Comparison of ENCODE assay signal across 8 cellular contexts in the genomic region with DNA sequence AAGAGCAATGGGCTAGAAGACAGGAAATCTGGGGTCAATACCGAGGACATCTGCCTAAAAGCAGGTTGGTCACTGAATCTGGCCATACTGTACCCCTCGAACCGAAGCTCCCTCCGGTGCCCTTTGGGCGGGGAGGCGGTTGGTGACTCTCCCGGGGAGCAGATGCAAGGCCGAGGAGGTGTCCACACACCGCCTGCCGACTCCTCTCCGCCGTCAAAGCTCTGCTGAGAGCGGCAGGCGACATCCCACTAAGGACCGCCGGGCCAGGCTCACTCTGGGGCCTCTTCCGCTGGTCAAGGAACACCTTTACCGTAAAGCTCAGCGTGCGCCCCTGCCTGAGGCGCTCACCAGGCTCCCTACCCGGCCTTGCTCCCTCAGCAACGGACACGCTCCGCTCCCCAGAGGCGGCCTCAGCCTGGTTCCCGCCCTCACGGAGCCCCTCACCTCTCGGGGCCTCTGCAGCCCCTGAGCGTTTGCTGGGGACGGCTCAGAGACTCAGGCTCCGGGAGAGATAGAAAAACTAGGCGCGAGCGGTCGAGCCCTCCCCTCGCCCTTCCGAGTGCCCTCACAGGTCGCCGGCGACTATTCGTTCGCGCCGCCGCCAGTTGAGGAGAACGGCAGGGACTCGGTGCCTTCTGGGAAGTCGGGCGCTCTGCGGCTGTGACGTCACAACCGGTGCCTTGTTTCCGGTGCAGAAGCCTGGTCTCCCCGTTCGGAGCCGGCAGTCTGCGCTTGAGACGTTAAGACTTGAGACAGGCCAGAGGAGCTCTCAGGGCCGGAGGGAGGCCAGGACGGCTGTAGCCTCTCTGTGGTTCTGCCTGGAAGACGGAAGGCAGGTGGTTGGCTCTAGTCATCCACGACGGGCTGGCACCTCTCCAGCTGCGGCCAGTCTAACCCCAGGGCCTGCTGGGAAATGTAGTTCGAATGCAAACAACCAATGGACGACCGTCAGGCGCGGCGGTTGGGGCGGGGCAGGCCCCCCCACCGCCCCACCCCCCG. TPM values are rescaled to one million over a fixed set of nuclear protein-coding genes. Genes with fewer than 3 reads are reported as not detected.
A peak's percentile ranks its signal among the peaks of the same experiment; 100 is the strongest.
DNase-seq lines count a peak whose midpoint lies in the region; ATAC-seq, FAIRE-seq and TF ChIP-seq lines count a peak whose summit lies in the region.

Gene ZNF200, minus strand, starts transcription at position 616 of the 999 bp plus-strand sequence. CDS start 1,403 bp downstream, outside the sequence.

- H3K27me3 ChIP-seq in pancreas (no peaks in the 10 kb centered on the region), tibial artery (no peaks in the 10 kb centered on the region)

- TF ChIP-seq CTCF in GM12875 (IDR thresholded peaks at IDR 0.05; ENCODE audit: borderline replicate concordance, insufficient read depth, low read depth, low read length) (no peak), pancreas (IDR thresholded peaks at IDR 0.05) (no peak), tibial artery (IDR thresholded peaks at IDR 0.05) (no peak)

- H3K36me3 ChIP-seq in pancreas (peaks cover 0 to 26% (median 10%) of the 10 kb centered on the region in 3 donors), tibial artery (peaks cover 32 to 34% (median 32%) of the 10 kb centered on the region in 3 donors)

- WGBS in pancreas, 2 donors: 1% methylated on average over 63 to 72 of the region's 74 CpGs

- peak; percentile 93 for ATAC-seq in HG02763 (IDR thresholded peaks at IDR 0.05; ENCODE audit: unreplicated experiment)
- peak; percentile 100 for ATAC-seq in Right ventricle myocardium superior (ENCODE audit: poor library complexity)
- ATAC-seq in pancreas: peak; percentile 98 to 100 (median 100)

- H3K27ac ChIP-seq in pancreas (peak within 1 kb of the TSS; percentile 50 to 92 (median 83)), tibial artery (peak within 1 kb of the TSS; percentile 85 to 94)

- H3K9me3 ChIP-seq in pancreas (no peaks in the 10 kb centered on the region), tibial artery (peaks cover 0 to 5% (median 0%) of the 10 kb centered on the region in 3 donors)

- DNase-seq in NCI-H1417 treated with DMSO at 0.1 percent for 48 hours (lab: John Stamatoyannopoulos, UW) (peak; percentile 70), SW 1271 (lab: John Stamatoyannopoulos, UW) (peak; percentile 53 to 85), Right ventricle myocardium superior (peak; percentile 99), pancreas (peak; percentile 93 to 98 (median 96)), tibial artery (peak; percentile 95 to 97)
- peak; percentile 84 for DNase-seq in activated naive CD8-positive, alpha-beta T cell treated with anti-CD3 and anti-CD28 coated beads, Interleukin-2, amount 50 U/mL, for 16 hours (ENCODE audit: low read depth, low spot score)

- peak within 1 kb of the TSS; percentile 79 for H3K4me3 ChIP-seq in GM12875 (ENCODE audit: low read depth, low read length)
- peak within 1 kb of the TSS; percentile 68 to 93 (median 86) for H3K4me3 ChIP-seq in pancreas
- peak within 1 kb of the TSS; percentile 71 to 94 for H3K4me3 ChIP-seq in tibial artery

- peaks cover 0 to 8% (median 0%) of the 10 kb centered on the region in 3 donors for H3K4me1 ChIP-seq in pancreas
- peaks cover 0 to 17% (median 13%) of the 10 kb centered on the region in 4 donors for H3K4me1 ChIP-seq in tibial artery

- no peak for FAIRE-seq in pancreas (lab: Jason Lieb, UNC)

- intact Hi-C loops in Right ventricle myocardium superior (cut with DNase I): loop anchor here (10.0 kb wide), 1 partner anchor 70 kb away; the partner anchor contains the start of genes TIGD7 and ZNF75A
- intact Hi-C loops in pancreas (cut with DNase I): no loop called here
- intact Hi-C loops in tibial artery (cut with DNase I; ENCODE audit: low total_unique reads): loop anchor here (10.0 kb wide), 2 partner anchors 50 to 220 kb away; partner anchors contain the start of gene ZNF263

RNA-seq across cellular contexts. Expression of gene ZNF200, which starts in this region (rescaled TPM):
- total RNA-seq in Right ventricle myocardium superior: 4.1 TPM
- total RNA-seq in pancreas: 1 to 10 TPM; 1.5 to 3.7 (median 2.2) TPM
- 1 to 10 TPM; 2.9 to 3.5 TPM for polyA plus RNA-seq in pancreas

Comparison
In these comparisons a context has a peak if more than half of its experiments do, and no peak if none do; other contexts are left out.
1. Peak in every context shown above with its lines: DNase-seq, ATAC-seq, H3K4me3 ChIP-seq and H3K27ac ChIP-seq.
2. intact Hi-C loops: an anchor here in Right ventricle myocardium superior (10.0 kb wide) and tibial artery (10.0 kb wide); none called in pancreas.